Comparison of ENCODE assay signal across 22 cellular contexts in the genomic region with DNA sequence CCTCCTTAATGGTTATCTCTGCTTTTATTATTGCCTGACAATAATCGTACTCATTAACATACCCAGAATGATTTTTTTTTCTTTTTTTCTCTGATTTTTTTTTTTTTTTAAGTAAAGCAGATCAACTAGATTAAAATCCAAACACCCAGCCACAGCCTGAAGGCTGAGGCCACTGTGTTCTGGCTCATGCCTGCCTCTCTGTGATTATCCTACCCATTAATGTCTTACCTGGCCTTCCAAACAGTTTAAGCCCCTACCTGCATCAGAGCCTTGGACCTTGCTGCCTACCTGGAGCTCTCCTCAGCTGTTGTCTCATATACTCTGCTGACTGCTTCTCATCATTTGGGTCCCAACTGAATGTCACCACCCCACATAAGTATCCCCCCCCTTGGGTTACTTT. TPM values are rescaled to one million over a fixed set of nuclear protein-coding genes. Genes with fewer than 3 reads are reported as not detected.
DNase-seq lines count a peak whose midpoint lies in the region; ATAC-seq, FAIRE-seq and TF ChIP-seq lines count a peak whose summit lies in the region.
"Had no signal": no experiment of that assay in that cellular context is flagged by ENCODE, and none has a peak within 500 bp of the region (broad histone marks: within the 10 kb centered on the region; RNA-seq: fewer than 3 reads in every experiment).

No MANE protein-coding gene starts in this region.

- no peak overlapping the region for H3K4me3 Mint-ChIP-seq in chondrocyte (ENCODE audit: unreplicated experiment)
- H3K4me3 Mint-ChIP-seq in type B pancreatic cell, result peak overlapping the region; percentile 6
- H3K4me3 Mint-ChIP-seq: activated CD8-positive, alpha-beta memory T cell treated with anti-CD3 and anti-CD28 coated beads, Interleukin-2, amount 10 ng/mL, durations not matched to agents 7 days and 5 days; H9 had no signal

- no peaks in the 10 kb centered on the region for H3K27me3 ChIP-seq in neutrophil
- H3K27me3 ChIP-seq: dorsolateral prefrontal cortex, pancreas had no signal

- H3K36me3 Mint-ChIP-seq in chondrocyte (ENCODE audit: low read depth), result no peaks in the 10 kb centered on the region
- no peaks in the 10 kb centered on the region for H3K36me3 Mint-ChIP-seq in type B pancreatic cell
- H3K36me3 Mint-ChIP-seq: activated CD8-positive, alpha-beta memory T cell treated with anti-CD3 and anti-CD28 coated beads, Interleukin-2, amount 10 ng/mL, durations not matched to agents 7 days and 5 days; brain had no signal

- no peaks in the 10 kb centered on the region for H3K9me3 ChIP-seq in neutrophil
- H3K9me3 ChIP-seq: mucosa of descending colon, pancreas had no signal

- no peaks in the 10 kb centered on the region for H3K27me3 Mint-ChIP-seq in chondrocyte (ENCODE audit: low read depth)
- H3K27me3 Mint-ChIP-seq in type B pancreatic cell, result peaks cover 8% of the 10 kb centered on the region

- ATAC-seq in HG03571 (IDR thresholded peaks at IDR 0.05; ENCODE audit: unreplicated experiment), result no peak
- ATAC-seq: activated CD8-positive, alpha-beta memory T cell treated with anti-CD3 and anti-CD28 coated beads, Interleukin-2, amount 10 ng/mL, durations not matched to agents 7 days and 5 days had no signal

- H3K4me1 ChIP-seq in neutrophil (ENCODE audit: control insufficient read depth in 1 of 2, insufficient read depth in 1 of 2, low read depth in 1 of 2, low read length in 1 of 2), result peaks cover 43 to 47% of the 10 kb centered on the region in 2 experiments

- no peak overlapping the region for H3K4me3 ChIP-seq in neutrophil (ENCODE audit: low read depth in 1 of 2, low read length in 1 of 2)
- H3K4me3 ChIP-seq: dorsolateral prefrontal cortex, mucosa of descending colon, pancreas had no signal

- H3K36me3 ChIP-seq in neutrophil, result no peaks in the 10 kb centered on the region
- H3K36me3 ChIP-seq: pancreas had no signal

- H3K4me1 Mint-ChIP-seq in chondrocyte (ENCODE audit: low read depth), result peaks cover 36% of the 10 kb centered on the region
- H3K4me1 Mint-ChIP-seq in type B pancreatic cell (ENCODE audit: unreplicated experiment), result peaks cover 5% of the 10 kb centered on the region

- peak; percentile 49 for FAIRE-seq in HTR-8/SVneo (lab: Jason Lieb, UNC)
- FAIRE-seq: kidney, pancreas had no signal

- H3K27ac ChIP-seq in neutrophil, result peak overlapping the region; percentile 63

- no peak for DNase-seq in HTR-8/SVneo (ENCODE audit: insufficient read length, low spot score)
- DNase-seq in chondrocyte (ENCODE audit: low spot score), result no peak
- no peak for DNase-seq in type B pancreatic cell (ENCODE audit: extremely low spot score, unreplicated experiment)
- DNase-seq in OCI-M1 (lab: John Stamatoyannopoulos, UW), result no peak
- DNase-seq in 8988T, result no peak
- DNase-seq: activated CD4-positive, CD25-positive, alpha-beta regulatory T cell treated with anti-CD3 and anti-CD28 coated beads, Interleukin-2, amount 50 U/mL, for 72 hours; activated CD8-positive, alpha-beta memory T cell treated with anti-CD3 and anti-CD28 coated beads, Interleukin-2, amount 10 ng/mL, durations not matched to agents 7 days and 5 days; activated gamma-delta T cell treated with Interleukin-2 at 50 U/mL for 16 hours; DMS153; dorsolateral prefrontal cortex; H9; kidney; NCI-H1694; NCI-H446 treated with DMSO at 0.1 percent for 48 hours; pancreas; SHP77; stimulated activated CD4-positive, alpha-beta T cell treated with anti-CD3 and anti-CD28 coated beads, Interleukin-12 subunit alpha, Interleukin-12 subunit beta, amount 100 ng/mL, for 4 hours; stimulated activated naive CD4-positive, alpha-beta T cell treated with Interleukin-2 at 50 U/mL for 16 hours had no signal

- H3K27ac Mint-ChIP-seq in chondrocyte (ENCODE audit: unreplicated experiment) (peak overlapping the region; percentile 86), type B pancreatic cell (peak overlapping the region; percentile 22)
- H3K27ac Mint-ChIP-seq: activated CD8-positive, alpha-beta memory T cell treated with anti-CD3 and anti-CD28 coated beads, Interleukin-2, amount 10 ng/mL, durations not matched to agents 7 days and 5 days; H9 had no signal

- no peaks in the 10 kb centered on the region for H3K9me3 Mint-ChIP-seq in chondrocyte (ENCODE audit: low read depth)
- H3K9me3 Mint-ChIP-seq in type B pancreatic cell, result no peaks in the 10 kb centered on the region
- H3K9me3 Mint-ChIP-seq: H9 had no signal

- TF ChIP-seq CTCF in chondrocyte (IDR thresholded peaks at IDR 0.05) (no peak), neutrophil (IDR thresholded peaks at IDR 0.05) (no peak), type B pancreatic cell (conservative IDR thresholded peaks at IDR 0.05) (no peak)

RNA-seq across cellular contexts. Expression of gene TMED10, which starts 6.8 kb away (rescaled TPM):
- 345 to 455 TPM (median 361 TPM) in 3 replicates for total RNA-seq in chondrocyte
- total RNA-seq in type B pancreatic cell (ENCODE audit: low replicate concordance), result 273 and 303 TPM in 2 replicates

RNA-seq across cellular contexts. Expression of gene NEK9, which starts 56.4 kb away (rescaled TPM):
- 63.3 to 109 TPM (median 65.4 TPM) in 3 replicates for total RNA-seq in chondrocyte
- total RNA-seq in type B pancreatic cell (ENCODE audit: low replicate concordance), result 81.3 and 117 TPM in 2 replicates
